22 cellular contexts compared by ENCODE assay signal in genomic region chr6:10084276-10084993, GRCh38.
DNase-seq lines count a peak whose midpoint lies in the region; ATAC-seq and TF ChIP-seq lines count a peak whose summit lies in the region.
"Had no signal": no experiment of that assay in that cellular context is flagged by ENCODE, and none has a peak within 500 bp of the region (broad histone marks: within the 10 kb centered on the region; RNA-seq: fewer than 3 reads in every experiment).

No MANE protein-coding gene starts in this region.

- ATAC-seq in Panc1 = peak; percentile 21; the same call in 1 of the 2 replicates
- ATAC-seq: upper lobe of right lung had no signal

- intact Hi-C loops in Panc1 (cut with micrococcal nuclease; ENCODE audit: unreplicated experiment) = no loop called here
- intact Hi-C loops in activated CD4-positive, alpha-beta memory T cell treated with anti-CD3 and anti-CD28 coated beads for 36 hours (cut with micrococcal nuclease) = no loop called here

- POLR2A ChIA-PET in Panc1 (lab: Charles Lee) = no interaction called here
- POLR2A ChIA-PET in activated CD4-positive, alpha-beta memory T cell treated with anti-CD3 and anti-CD28 coated beads, Interleukin-2, amount 10 ng/mL, durations not matched to agents 7 days and 5 days (lab: Charles Lee) = no interaction called here
- POLR2A ChIA-PET in activated CD4-positive, alpha-beta memory T cell treated with anti-CD3 and anti-CD28 coated beads for 36 hours (lab: Charles Lee) = no interaction called here

- no peak overlapping the region for H3K27ac ChIP-seq in Panc1 (ENCODE audit: low read length)
- H3K27ac ChIP-seq: esophagus muscularis mucosa, KMS-11, SJCRH30, upper lobe of right lung had no signal

- no peak overlapping the region for H3K27ac Mint-ChIP-seq in activated CD4-positive, alpha-beta memory T cell treated with anti-CD3 and anti-CD28 coated beads, Interleukin-2, amount 10 ng/mL, durations not matched to agents 7 days and 5 days
- H3K27ac Mint-ChIP-seq in activated CD4-positive, alpha-beta memory T cell treated with anti-CD3 and anti-CD28 coated beads for 36 hours = no peak overlapping the region
- H3K27ac Mint-ChIP-seq: activated naive CD4-positive, alpha-beta T cell treated with anti-CD3 and anti-CD28 coated beads, Interleukin-2, amount 10 ng/mL, durations not matched to agents 7 days and 5 days; CD4-positive, alpha-beta T cell; dendritic cell treated with granulocyte-macrophage colony-stimulating factor and Interleukin-4, amounts not matched to agents 40 ng/mL and 50 ng/mL, for 4 days; memory B cell; nephron had no signal

- no TSS peak for BruUV-seq in Panc1 (replicated peaks; lab: Mats Ljungman, UMichigan)

- H3K4me3 Mint-ChIP-seq in activated CD4-positive, alpha-beta memory T cell treated with anti-CD3 and anti-CD28 coated beads, Interleukin-2, amount 10 ng/mL, durations not matched to agents 7 days and 5 days = no peak overlapping the region
- H3K4me3 Mint-ChIP-seq in activated CD4-positive, alpha-beta memory T cell treated with anti-CD3 and anti-CD28 coated beads for 36 hours = no peak overlapping the region
- H3K4me3 Mint-ChIP-seq: activated naive CD4-positive, alpha-beta T cell treated with anti-CD3 and anti-CD28 coated beads, Interleukin-2, amount 10 ng/mL, durations not matched to agents 7 days and 5 days; CD4-positive, alpha-beta T cell; dendritic cell treated with granulocyte-macrophage colony-stimulating factor and Interleukin-4, amounts not matched to agents 40 ng/mL and 50 ng/mL, for 4 days; memory B cell; nephron had no signal

- H3K4me3 ChIP-seq in LNCaP clone FGC (ENCODE audit: low read depth, low read length) (no peak overlapping the region), Panc1 (ENCODE audit: low read depth in 2 of 2, low read length in 2 of 2) (no peak overlapping the region)
- H3K4me3 ChIP-seq: esophagus muscularis mucosa, SJCRH30, upper lobe of right lung had no signal

- no peaks in the 10 kb centered on the region for H3K36me3 ChIP-seq in Panc1 (ENCODE audit: control insufficient read depth, insufficient read depth, low read length)
- H3K36me3 ChIP-seq: esophagus muscularis mucosa, SJCRH30, upper lobe of right lung had no signal

- H3K4me1 Mint-ChIP-seq in activated CD4-positive, alpha-beta memory T cell treated with anti-CD3 and anti-CD28 coated beads, Interleukin-2, amount 10 ng/mL, durations not matched to agents 7 days and 5 days = no peaks in the 10 kb centered on the region
- no peaks in the 10 kb centered on the region for H3K4me1 Mint-ChIP-seq in activated CD4-positive, alpha-beta memory T cell treated with anti-CD3 and anti-CD28 coated beads for 36 hours (ENCODE audit: low read depth)
- H3K4me1 Mint-ChIP-seq: activated naive CD4-positive, alpha-beta T cell treated with anti-CD3 and anti-CD28 coated beads, Interleukin-2, amount 10 ng/mL, durations not matched to agents 7 days and 5 days; memory B cell; nephron had no signal

- no peaks in the 10 kb centered on the region for H3K36me3 Mint-ChIP-seq in activated CD4-positive, alpha-beta memory T cell treated with anti-CD3 and anti-CD28 coated beads, Interleukin-2, amount 10 ng/mL, durations not matched to agents 7 days and 5 days (ENCODE audit: low read depth)
- no peaks in the 10 kb centered on the region for H3K36me3 Mint-ChIP-seq in activated CD4-positive, alpha-beta memory T cell treated with anti-CD3 and anti-CD28 coated beads for 36 hours
- H3K36me3 Mint-ChIP-seq: activated naive CD4-positive, alpha-beta T cell treated with anti-CD3 and anti-CD28 coated beads, Interleukin-2, amount 10 ng/mL, durations not matched to agents 7 days and 5 days; memory B cell had no signal

- CTCF ChIA-PET in Panc1 (lab: Charles Lee) = interaction anchor here (0.7 kb wide), 1 partner anchor 1103 kb away, joined by 6 read pairs; no protein-coding TSS in a partner anchor
- CTCF ChIA-PET in activated CD4-positive, alpha-beta memory T cell treated with anti-CD3 and anti-CD28 coated beads, Interleukin-2, amount 10 ng/mL, durations not matched to agents 7 days and 5 days (lab: Charles Lee) = no interaction called here
- CTCF ChIA-PET in activated CD4-positive, alpha-beta memory T cell treated with anti-CD3 and anti-CD28 coated beads for 36 hours (lab: Charles Lee) = no interaction called here

- in situ Hi-C loops in Panc1 (cut with HindIII; ENCODE audit: low pct_unique_long_range_greater_than_20kb, low sequenced_read_pairs) = no loop called here

- H3K4me1 ChIP-seq in Panc1 (ENCODE audit: control insufficient read depth, insufficient read depth, low read length) = no peaks in the 10 kb centered on the region
- H3K4me1 ChIP-seq: esophagus muscularis mucosa, SJCRH30 had no signal

- peaks cover 2% of the 10 kb centered on the region for H3K9me3 Mint-ChIP-seq in activated CD4-positive, alpha-beta memory T cell treated with anti-CD3 and anti-CD28 coated beads, Interleukin-2, amount 10 ng/mL, durations not matched to agents 7 days and 5 days
- H3K9me3 Mint-ChIP-seq in activated CD4-positive, alpha-beta memory T cell treated with anti-CD3 and anti-CD28 coated beads for 36 hours = no peaks in the 10 kb centered on the region
- H3K9me3 Mint-ChIP-seq: activated naive CD4-positive, alpha-beta T cell treated with anti-CD3 and anti-CD28 coated beads, Interleukin-2, amount 10 ng/mL, durations not matched to agents 7 days and 5 days; CD4-positive, alpha-beta T cell; dendritic cell treated with granulocyte-macrophage colony-stimulating factor and Interleukin-4, amounts not matched to agents 40 ng/mL and 50 ng/mL, for 4 days; nephron had no signal

- peak; percentile 36 for DNase-seq in NCI-H146 (lab: John Stamatoyannopoulos, UW)
- no peak for DNase-seq in NCI-H146 treated with DMSO at 0.1 percent for 48 hours (lab: John Stamatoyannopoulos, UW; ENCODE audit: unreplicated experiment)
- peak; percentile 4 for DNase-seq in LNCaP clone FGC (ENCODE audit: low read depth)
- no peak for DNase-seq in Panc1 (ENCODE audit: low read depth, low spot score)
- DNase-seq in iPS-NIHi7 (ENCODE audit: extremely low spot score) = peak; percentile 20
- no peak for DNase-seq in activated CD4-positive, alpha-beta memory T cell treated with anti-CD3 and anti-CD28 coated beads, Interleukin-2, amount 10 ng/mL, durations not matched to agents 7 days and 5 days
- no peak for DNase-seq in COLO668 (lab: John Stamatoyannopoulos, UW; ENCODE audit: unreplicated experiment)
- DNase-seq in activated CD4-positive, alpha-beta memory T cell treated with anti-CD3 and anti-CD28 coated beads for 36 hours = no peak
- DNase-seq: activated CD4-positive, alpha-beta T cell treated with anti-CD3 and anti-CD28 coated beads for 48 hours; activated naive CD4-positive, alpha-beta T cell treated with anti-CD3 and anti-CD28 coated beads, Interleukin-2, amount 10 ng/mL, durations not matched to agents 7 days and 5 days; CD4-positive, alpha-beta T cell; glutamatergic neuron; NCI-H1694 treated with DMSO at 0.1 percent for 48 hours; NCI-H82; SJCRH30; stimulated activated naive CD4-positive, alpha-beta T cell treated with Interleukin-2 at 50 U/mL for 16 hours; upper lobe of right lung had no signal

- TF ChIP-seq CTCF in LNCaP clone FGC (IDR thresholded peaks at IDR 0.05; ENCODE audit: control insufficient read depth, extremely low read depth, insufficient read depth) (peak; percentile 22), Panc1 (IDR thresholded peaks at IDR 0.05) (peak; percentile 25; the same call in 1 of the 2 replicates)

- H3K27me3 ChIP-seq in Panc1 (ENCODE audit: control insufficient read depth, insufficient read depth, low read length) = no peaks in the 10 kb centered on the region
- H3K27me3 ChIP-seq: esophagus muscularis mucosa, SJCRH30, upper lobe of right lung had no signal

- no peaks in the 10 kb centered on the region for H3K27me3 Mint-ChIP-seq in activated CD4-positive, alpha-beta memory T cell treated with anti-CD3 and anti-CD28 coated beads, Interleukin-2, amount 10 ng/mL, durations not matched to agents 7 days and 5 days
- no peaks in the 10 kb centered on the region for H3K27me3 Mint-ChIP-seq in activated CD4-positive, alpha-beta memory T cell treated with anti-CD3 and anti-CD28 coated beads for 36 hours
- H3K27me3 Mint-ChIP-seq: activated naive CD4-positive, alpha-beta T cell treated with anti-CD3 and anti-CD28 coated beads, Interleukin-2, amount 10 ng/mL, durations not matched to agents 7 days and 5 days; CD4-positive, alpha-beta T cell; dendritic cell treated with granulocyte-macrophage colony-stimulating factor and Interleukin-4, amounts not matched to agents 40 ng/mL and 50 ng/mL, for 4 days; memory B cell had no signal

- H3K9me3 ChIP-seq in Panc1 (ENCODE audit: control insufficient read depth, insufficient read depth, low read depth, low read length) = no peaks in the 10 kb centered on the region
- H3K9me3 ChIP-seq: esophagus muscularis mucosa, SJCRH30, upper lobe of right lung had no signal

Comparison
In these comparisons a context has a peak if more than half of its experiments do, and no peak if none do; other contexts are left out.
1. DNase-seq: peak in NCI-H146 (single experiment), LNCaP clone FGC (single experiment) and iPS-NIHi7 (single experiment); none in NCI-H146 treated with DMSO at 0.1 percent for 48 hours (single experiment), Panc1 (single experiment), activated CD4-positive, alpha-beta memory T cell treated with anti-CD3 and anti-CD28 coated beads, Interleukin-2, amount 10 ng/mL, durations not matched to agents 7 days and 5 days (single experiment), COLO668 (single experiment) and activated CD4-positive, alpha-beta memory T cell treated with anti-CD3 and anti-CD28 coated beads for 36 hours (single experiment).